In genomic region chr14:30994681-30995620, GRCh38 we compare ENCODE assay signal across 8 cellular contexts. TPM values are rescaled to one million over a fixed set of nuclear protein-coding genes. Genes with fewer than 3 reads are reported as not detected.
A peak's percentile ranks its signal among the peaks of the same experiment; 100 is the strongest.
DNase-seq lines count a peak whose midpoint lies in the region; ATAC-seq and TF ChIP-seq lines count a peak whose summit lies in the region.

No MANE protein-coding gene starts in this region.

- DNase-seq in heart right ventricle (no peak), Right ventricle myocardium superior (no peak), HT1080 (ENCODE audit: low read depth) (peak; percentile 22), erythroblast (lab: John Stamatoyannopoulos, UW) (peak in 1 of 2 experiments; percentile 23), T-cell (no peak)
- no peak for DNase-seq in central memory CD4-positive, alpha-beta T cell

- H3K36me3 Mint-ChIP-seq in T-cell = peaks cover 29% of the 10 kb centered on the region

- H3K4me1 ChIP-seq in heart right ventricle = peaks cover 0 to 67% (median 43%) of the 10 kb centered on the region in 9 donors

- peaks cover 0 to 27% (median 8%) of the 10 kb centered on the region in 11 donors for H3K9me3 ChIP-seq in heart right ventricle

- peaks cover 0 to 18% (median 0%) of the 10 kb centered on the region in 9 donors for H3K36me3 ChIP-seq in heart right ventricle

- POLR2A ChIA-PET in T-cell (lab: Charles Lee) = no interaction called here

- peak; percentile 11 for TF ChIP-seq POLR2A in erythroblast (IDR thresholded peaks at IDR 0.05; ENCODE audit: low read length)

- H3K27me3 ChIP-seq in heart right ventricle = no peaks in the 10 kb centered on the region

- no peak overlapping the region for H3K27ac Mint-ChIP-seq in T-cell

- ATAC-seq in heart right ventricle = peak in 7 of 8 donors; percentile 34 to 68 (median 53)
- ATAC-seq in Right ventricle myocardium superior (ENCODE audit: poor library complexity) = no peak
- no peak for ATAC-seq in GM19324 (IDR thresholded peaks at IDR 0.05; ENCODE audit: low FRiP score, unreplicated experiment)
- ATAC-seq in T-cell (replicated peaks in 1 of 4) = no peak
- no peak for ATAC-seq in GM21526 (IDR thresholded peaks at IDR 0.05; ENCODE audit: low FRiP score, unreplicated experiment)

- H3K27ac ChIP-seq in heart right ventricle = peak overlapping the region in 7 of 10 donors; percentile 2 to 63 (median 54)

- H3K4me3 ChIP-seq in heart right ventricle = no peak overlapping the region

- no peak for TF ChIP-seq CTCF in heart right ventricle (IDR thresholded peaks at IDR 0.05)

- no peaks in the 10 kb centered on the region for H3K27me3 Mint-ChIP-seq in T-cell

- peaks cover 46 to 56% (median 53%) of the 10 kb centered on the region in 3 donors for H3K4me1 Mint-ChIP-seq in T-cell

- WGBS in heart right ventricle, 2 donors = 5 to 7% methylated on average over 4 of the region's 4 CpGs

- CTCF ChIA-PET in T-cell (lab: Charles Lee) = interaction anchor here (0.6 to 1.1 kb wide), 3 partner anchors 11 to 16 kb away, joined by 4 to 5 read pairs (median 4); no protein-coding TSS in a partner anchor

- intact Hi-C loops in heart right ventricle (cut with DNase I) = loop anchor here in 3 of 10 donors (5.0 to 10.0 kb wide), 2 partner anchors 32 to 360 kb away; partner anchors contain the start of genes AP4S1 (in 2 of the 3) and STRN3 (in 2 of the 3)
- intact Hi-C loops in Right ventricle myocardium superior (cut with DNase I) = no loop called here

- H3K9me3 Mint-ChIP-seq in T-cell = peaks cover 2 to 19% (median 5%) of the 10 kb centered on the region in 3 donors

- no peak overlapping the region for H3K4me3 Mint-ChIP-seq in T-cell

RNA-seq across cellular contexts. Expression of gene AP4S1, which starts 30.5 kb away (rescaled TPM):
- total RNA-seq in heart right ventricle (1 to 10 TPM; 6.9 to 9.4 (median 8.5) TPM), Right ventricle myocardium superior (6.7 TPM), T-cell (10 to 100 TPM; 12.7 to 16.5 (median 14.7) TPM)
- 1 to 10 TPM; 6.2 to 8.5 TPM for polyA plus RNA-seq in heart right ventricle
- 7.2 and 8.0 TPM in 2 replicates for total RNA-seq in HT1080 (2014; rRNA removed; shearing (Covaris generic))
- 4.7 and 7.7 TPM in 2 replicates for polyA plus RNA-seq in HT1080 (2015; cell fraction: cytosol; rRNA removed)
- polyA plus RNA-seq in HT1080 (2015; cell fraction: nucleus; rRNA removed) = 4.2 and 9.6 TPM in 2 replicates

RNA-seq across cellular contexts. Expression of gene STRN3, which starts 31.2 kb away (rescaled TPM):
- total RNA-seq in heart right ventricle (10 to 100 TPM; 42.1 to 60.4 (median 52.5) TPM), Right ventricle myocardium superior (45.1 TPM), T-cell (10 to 100 TPM; 18.4 to 31.4 (median 21.5) TPM)
- polyA plus RNA-seq in heart right ventricle = 10 to 100 TPM; 10.5 to 13.8 TPM
- 24.5 and 33.6 TPM in 2 replicates for total RNA-seq in HT1080 (2014; rRNA removed; shearing (Covaris generic))
- polyA plus RNA-seq in HT1080 (2015; cell fraction: cytosol; rRNA removed) = 18.5 and 26.8 TPM in 2 replicates
- 25.8 and 44.0 TPM in 2 replicates for polyA plus RNA-seq in HT1080 (2015; cell fraction: nucleus; rRNA removed)

Comparison
In these comparisons a context has a peak if more than half of its experiments do, and no peak if none do; other contexts are left out.
1. ATAC-seq: peak in heart right ventricle (7 of 8); none in Right ventricle myocardium superior (single experiment), GM19324 (single experiment), T-cell (0 of 4) and GM21526 (single experiment).